1 cellular context compared by ENCODE assay signal in genomic region chr16:50208460-50208931, GRCh38.
TF ChIP-seq lines count a peak whose summit lies in the region.

No MANE protein-coding gene starts in this region.

TF ChIP-seq in endothelial cell of umbilical vein, 7 proteins besides CTCF, POLR2A, EP300 and RAD21 (continued from another document):
- TF ChIP-seq MAX (IDR thresholded peaks at IDR 0.05; ENCODE audit: insufficient read depth, insufficient read length) (no peak), POLR2AphosphoS5 (IDR thresholded peaks at IDR 0.05; ENCODE audit: insufficient read depth, low read depth, low read length) (peak; percentile 49), JUN (IDR thresholded peaks at IDR 0.05; ENCODE audit: borderline replicate concordance, insufficient read depth, insufficient read length, low read depth) (peak; percentile 19), EZH2 (IDR thresholded peaks at IDR 0.05; ENCODE audit: borderline replicate concordance, low read depth, low read length, severe bottlenecking) (no peak)
